1 cellular context compared by ENCODE assay signal in genomic region chr10:3787816-3788215, GRCh38.
TF ChIP-seq lines count a peak whose summit lies in the region.

No MANE protein-coding gene starts in this region.

TF ChIP-seq in A549, 52 proteins besides CTCF, POLR2A, EP300 and RAD21 (continued from another document):
- no peak for TF ChIP-seq ATOH8 (CRISPR knock-in tag; IDR thresholded peaks at IDR 0.05; ENCODE audit: low read depth)
- TF ChIP-seq HES2 (IDR thresholded peaks at IDR 0.05), result no peak
